In the genomic region with DNA sequence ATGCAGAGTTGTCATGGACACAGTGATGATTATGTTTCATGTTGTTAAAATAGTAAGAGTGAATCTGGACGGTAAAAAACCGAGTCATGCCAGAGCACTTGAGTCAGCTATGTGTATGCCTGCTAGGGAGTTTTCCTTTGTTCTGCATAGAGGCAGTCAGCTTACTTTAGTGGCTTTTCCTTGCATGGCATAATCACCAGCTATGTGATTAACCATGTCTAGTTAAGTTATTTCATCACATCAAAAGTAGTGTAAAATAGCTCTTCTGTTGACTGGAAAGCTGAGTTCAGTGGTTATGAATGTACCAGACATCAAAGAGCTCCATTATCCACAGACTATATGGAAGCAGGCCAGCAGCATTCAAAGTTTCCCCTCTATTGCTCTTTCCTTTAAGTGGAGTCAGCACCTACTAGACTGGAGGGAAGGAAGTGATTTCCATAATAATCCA, we compare ENCODE assay signal across 13 cellular contexts.
A peak's percentile ranks its signal among the peaks of the same experiment; 100 is the strongest.
DNase-seq lines count a peak whose midpoint lies in the region; FAIRE-seq and TF ChIP-seq lines count a peak whose summit lies in the region.
"Had no signal": no experiment of that assay in that cellular context is flagged by ENCODE, and none has a peak within 500 bp of the region (broad histone marks: within the 10 kb centered on the region; RNA-seq: fewer than 3 reads in every experiment).

No MANE protein-coding gene starts in this region.

- H3K4me1 ChIP-seq in astrocyte (ENCODE audit: insufficient read depth, low read length) (peaks cover 13% of the 10 kb centered on the region), prostate gland (replicated peaks) (no peaks in the 10 kb centered on the region)

- no peak overlapping the region for H2AFZ ChIP-seq in astrocyte (ENCODE audit: low read depth, low read length)

- H3K79me2 ChIP-seq in astrocyte (ENCODE audit: insufficient read depth, low read length), result no peaks in the 10 kb centered on the region

- H3K36me3 Mint-ChIP-seq in astrocyte (ENCODE audit: low read depth, unreplicated experiment), result no peaks in the 10 kb centered on the region

- intact Hi-C loops in prostate gland (cut with DNase I), result no loop called here

- 17% methylated on average over 2 of the region's 2 CpGs for WGBS in prostate gland

- H3K4me3 Mint-ChIP-seq in astrocyte (ENCODE audit: unreplicated experiment), result no peak overlapping the region

- H3K27ac ChIP-seq in astrocyte (ENCODE audit: low read depth, low read length), result peak overlapping the region; percentile 62
- H3K27ac ChIP-seq in prostate gland, result peak overlapping the region in 1 of 2 donors; percentile 20

- no peak for TF ChIP-seq POLR2A in prostate gland (IDR thresholded peaks at IDR 0.05)

- peak overlapping the region; percentile 56 for H3K9ac ChIP-seq in astrocyte (ENCODE audit: low read length)

- H4K20me1 ChIP-seq in astrocyte (ENCODE audit: insufficient read depth, low read length), result no peaks in the 10 kb centered on the region

- H3K4me3 ChIP-seq in astrocyte (ENCODE audit: insufficient read depth, low read depth, low read length), result no peak overlapping the region
- no peak overlapping the region for H3K4me3 ChIP-seq in prostate gland
- H3K4me3 ChIP-seq: esophagus squamous epithelium, tibial nerve had no signal

- H3K27ac Mint-ChIP-seq in astrocyte (ENCODE audit: unreplicated experiment), result peak overlapping the region; percentile 95

- H3K4me1 Mint-ChIP-seq in astrocyte (ENCODE audit: low read depth, unreplicated experiment), result peaks cover 26% of the 10 kb centered on the region

- DNase-seq in DMS79 (lab: John Stamatoyannopoulos, UW) (peak; percentile 12), DMS79 treated with DMSO at 0.1 percent for 48 hours (lab: John Stamatoyannopoulos, UW) (no peak), astrocyte (ENCODE audit: low read depth) (peak; percentile 98), iris pigment epithelial cell (ENCODE audit: low read depth) (peak; percentile 93), smooth muscle cell of the brain vasculature (ENCODE audit: low read depth, low spot score) (peak; percentile 1), germinal center (ENCODE audit: low spot score) (no peak), prostate gland (ENCODE audit: low spot score) (no peak)
- no peak for DNase-seq in stimulated activated naive CD4-positive, alpha-beta T cell (lab: John Stamatoyannopoulos, UW)
- DNase-seq: 8988T; activated gamma-delta T cell; esophagus squamous epithelium; stimulated activated CD4-positive, alpha-beta T cell treated with anti-CD3 and anti-CD28 coated beads, Interleukin-4, amount 100 ng/mL, for 4 hours had no signal

- H3K9me3 Mint-ChIP-seq in astrocyte (ENCODE audit: unreplicated experiment), result no peaks in the 10 kb centered on the region

- no peak for TF ChIP-seq CTCF in astrocyte (IDR thresholded peaks at IDR 0.05; ENCODE audit: insufficient read depth, low read depth, low read length)
- TF ChIP-seq CTCF in prostate gland (IDR thresholded peaks at IDR 0.05), result no peak

- no peaks in the 10 kb centered on the region for H3K9me3 ChIP-seq in astrocyte (ENCODE audit: insufficient read depth, low read depth, low read length)
- H3K9me3 ChIP-seq in prostate gland, result no peaks in the 10 kb centered on the region
- H3K9me3 ChIP-seq: esophagus squamous epithelium, tibial nerve had no signal

- peak overlapping the region; percentile 50 for H3K4me2 ChIP-seq in astrocyte (ENCODE audit: low read length)

- no peaks in the 10 kb centered on the region for H3K27me3 Mint-ChIP-seq in astrocyte (ENCODE audit: low read depth, unreplicated experiment)

- no peaks in the 10 kb centered on the region for H3K36me3 ChIP-seq in astrocyte (ENCODE audit: insufficient read depth, low read length)
- H3K36me3 ChIP-seq in prostate gland, result no peaks in the 10 kb centered on the region
- H3K36me3 ChIP-seq: esophagus squamous epithelium, tibial nerve had no signal

- H3K27me3 ChIP-seq in astrocyte (ENCODE audit: insufficient read depth, low read length), result no peaks in the 10 kb centered on the region
- H3K27me3 ChIP-seq in prostate gland (replicated peaks; ENCODE audit: insufficient read depth), result no peaks in the 10 kb centered on the region
- H3K27me3 ChIP-seq: esophagus squamous epithelium, tibial nerve had no signal

- FAIRE-seq in astrocyte (lab: Jason Lieb, UNC), result peak; percentile 32

Comparison
In these comparisons a context has a peak if more than half of its experiments do, and no peak if none do; other contexts are left out.
1. DNase-seq: peak in DMS79 (single experiment), astrocyte (single experiment), iris pigment epithelial cell (single experiment) and smooth muscle cell of the brain vasculature (single experiment); none in DMS79 treated with DMSO at 0.1 percent for 48 hours (single experiment), germinal center (single experiment), prostate gland (single experiment) and stimulated activated naive CD4-positive, alpha-beta T cell (0 of 6).